ENCODE assay signal across 8 cellular contexts in the genomic region with DNA sequence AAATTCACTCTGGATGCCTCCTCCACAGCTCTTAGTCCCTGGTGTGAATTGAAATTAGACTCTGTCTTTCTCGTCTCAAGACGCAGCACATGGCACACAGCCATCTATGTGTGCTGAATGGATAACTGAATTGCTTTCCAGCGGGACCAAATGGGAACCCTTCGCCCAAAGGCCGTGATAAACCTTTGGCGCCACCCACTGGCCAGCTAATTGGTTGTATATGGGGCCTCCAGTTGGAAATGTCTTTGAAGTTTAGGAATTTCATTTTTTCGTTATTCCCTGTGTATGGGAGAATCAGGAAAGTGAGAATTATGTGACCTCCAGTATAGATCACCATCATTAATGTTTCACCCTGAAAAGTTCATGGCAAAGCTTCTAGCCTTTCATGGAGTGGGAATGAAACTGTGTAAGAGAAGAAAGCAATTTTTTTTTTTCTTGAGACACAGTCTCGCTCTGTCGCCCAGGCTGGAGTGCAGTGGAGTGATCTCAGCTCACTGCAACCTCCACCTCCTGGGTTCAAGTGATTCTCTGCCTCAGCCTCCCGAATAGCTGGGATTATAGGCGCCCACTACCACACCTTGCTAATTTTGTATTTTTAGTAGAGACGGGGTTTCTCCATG. TPM values are rescaled to one million over a fixed set of nuclear protein-coding genes. Genes with fewer than 3 reads are reported as not detected.
DNase-seq lines count a peak whose midpoint lies in the region; ATAC-seq, FAIRE-seq and TF ChIP-seq lines count a peak whose summit lies in the region.

No MANE protein-coding gene starts in this region.

- TF ChIP-seq CTCF in GM13976 (IDR thresholded peaks at IDR 0.05; ENCODE audit: borderline replicate concordance, control extremely low read depth, extremely low read depth, insufficient read depth, missing control alignments) = peak; percentile 65
- TF ChIP-seq CTCF in brain (conservative IDR thresholded peaks at IDR 0.05) = peak; percentile 90
- peak; percentile 78 for TF ChIP-seq CTCF in smooth muscle cell (IDR thresholded peaks at IDR 0.05; ENCODE audit: borderline replicate concordance, insufficient read depth, poor library complexity, severe bottlenecking)

- no peaks in the 10 kb centered on the region for H4K20me1 ChIP-seq in smooth muscle cell (ENCODE audit: low read depth)

- H3K9ac ChIP-seq in iPS-20b (ENCODE audit: low read depth, low read length) (no peak overlapping the region), smooth muscle cell (ENCODE audit: low read depth) (no peak overlapping the region)

- peak overlapping the region; percentile 33 to 83 (median 63) for H3K4me3 Mint-ChIP-seq in brain

- H3F3A ChIP-seq in smooth muscle cell (ENCODE audit: low read depth) = no peaks in the 10 kb centered on the region

- in situ Hi-C loops in GM13976 (cut with MboI; ENCODE audit: low sequenced_read_pairs, unreplicated experiment) = no loop called here

- ATAC-seq in HG03025 (IDR thresholded peaks at IDR 0.05; ENCODE audit: low FRiP score, unreplicated experiment) (no peak), HG03354 (IDR thresholded peaks at IDR 0.05; ENCODE audit: poor library complexity, severe bottlenecking, unreplicated experiment) (no peak)

- 32% methylated on average over 12 of the region's 12 CpGs for WGBS in smooth muscle cell (ENCODE audit: low lambda C conversion rate)

- H3K4me2 ChIP-seq in smooth muscle cell = no peak overlapping the region

- H3K4me1 Mint-ChIP-seq in brain = peaks cover 23% of the 10 kb centered on the region

- H3K36me3 Mint-ChIP-seq in brain = no peaks in the 10 kb centered on the region

- no peaks in the 10 kb centered on the region for H3K27me3 ChIP-seq in iPS-20b (ENCODE audit: insufficient read depth, low read length)
- H3K27me3 ChIP-seq in smooth muscle cell (ENCODE audit: low read depth) = no peaks in the 10 kb centered on the region

- no peaks in the 10 kb centered on the region for H3K9me3 Mint-ChIP-seq in brain

- FAIRE-seq in TTC549 (lab: Jason Lieb, UNC) = peak; percentile 80

- H3K4me3 ChIP-seq in iPS-20b (ENCODE audit: low read length) = peak overlapping the region; percentile 4; the same call in 1 of the 2 replicates
- H3K4me3 ChIP-seq in smooth muscle cell = no peak overlapping the region

- DNase-seq in GM13976 (ENCODE audit: low spot score) = peak; percentile 72
- DNase-seq in NCI-H1930 (lab: John Stamatoyannopoulos, UW) = peak; percentile 26 to 71
- DNase-seq in smooth muscle cell (lab: John Stamatoyannopoulos, UW; ENCODE audit: unreplicated experiment) = peak; percentile 16

- no peak overlapping the region for H3K27ac ChIP-seq in iPS-20b (ENCODE audit: low read length)
- no peak overlapping the region for H3K27ac ChIP-seq in smooth muscle cell (ENCODE audit: low read depth)

- H3K27ac Mint-ChIP-seq in brain = peak overlapping the region; percentile 62 to 95 (median 83)

- H3K79me2 ChIP-seq in smooth muscle cell (ENCODE audit: low read depth) = no peaks in the 10 kb centered on the region

- H2AFZ ChIP-seq in smooth muscle cell (ENCODE audit: low read depth) = no peak overlapping the region

- no peaks in the 10 kb centered on the region for H3K36me3 ChIP-seq in iPS-20b (ENCODE audit: insufficient read depth, low read depth, low read length)
- H3K36me3 ChIP-seq in smooth muscle cell (ENCODE audit: low read depth) = no peaks in the 10 kb centered on the region

- H3K27me3 Mint-ChIP-seq in brain = no peaks in the 10 kb centered on the region

- H3K4me1 ChIP-seq in iPS-20b (ENCODE audit: insufficient read depth, low read length) = peaks cover 8% of the 10 kb centered on the region
- no peaks in the 10 kb centered on the region for H3K4me1 ChIP-seq in smooth muscle cell (ENCODE audit: low read depth)

- H3K9me3 ChIP-seq in iPS-20b (ENCODE audit: insufficient read depth, low read depth, low read length) (no peaks in the 10 kb centered on the region), smooth muscle cell (replicated peaks; ENCODE audit: low read depth) (no peaks in the 10 kb centered on the region)

RNA-seq across cellular contexts. Expression of gene HSP90AA1, which starts 9.8 kb away (rescaled TPM):
- polyA plus RNA-seq in brain (ENCODE audit: insufficient read depth, low read depth, low replicate concordance) (470 TPM), smooth muscle cell (353 and 446 TPM in 2 replicates)
- total RNA-seq in smooth muscle cell = 436 and 568 TPM in 2 replicates

RNA-seq across cellular contexts. Expression of gene WDR20, which starts 43.0 kb away (rescaled TPM):
- 15.6 TPM for polyA plus RNA-seq in brain (ENCODE audit: insufficient read depth, low read depth, low replicate concordance)
- 12.0 and 22.8 TPM in 2 replicates for total RNA-seq in smooth muscle cell
- polyA plus RNA-seq in smooth muscle cell = 19.4 and 20.4 TPM in 2 replicates

Comparison
In these comparisons a context has a peak if more than half of its experiments do, and no peak if none do; other contexts are left out.
1. DNase-seq: peak in every context shown above with its lines; median percentile 72 in GM13976; 48 in NCI-H1930; 16 in smooth muscle cell.